In the genomic region with DNA sequence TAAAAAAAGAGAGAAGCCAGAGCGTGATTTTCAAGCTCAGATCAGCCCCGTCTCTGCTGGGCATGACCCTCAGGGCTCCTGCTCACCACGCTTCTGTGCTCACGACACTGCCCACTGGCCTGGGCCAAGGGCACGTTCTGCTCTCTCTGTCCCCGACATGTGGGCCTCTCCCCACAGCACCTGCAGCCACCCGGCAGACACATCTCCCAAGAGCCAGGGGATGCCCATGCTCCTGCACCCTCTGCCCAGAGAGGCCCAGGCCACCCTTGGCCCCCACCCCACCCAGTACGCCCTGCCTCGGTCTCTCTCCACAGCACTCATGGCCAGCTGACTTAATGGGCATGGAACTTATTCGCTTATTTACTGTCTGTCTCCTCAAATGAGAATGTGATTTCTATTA, we compare ENCODE assay signal across 26 cellular contexts.
"Had no signal": no experiment of that assay in that cellular context is flagged by ENCODE, and none has a peak within 500 bp of the region (broad histone marks: within the 10 kb centered on the region; RNA-seq: fewer than 3 reads in every experiment).

No MANE protein-coding gene starts in this region.

- DNase-seq: activated B cell treated with CpG ODN at 0.5 μM for 24 hours; activated CD4-positive, alpha-beta memory T cell treated with anti-CD3 and anti-CD28 coated beads, Interleukin-2, amount 10 ng/mL, durations not matched to agents 7 days and 5 days; activated CD4-positive, alpha-beta T cell treated with anti-CD3 and anti-CD28 coated beads for 48 hours; activated CD4-positive, CD25-positive, alpha-beta regulatory T cell treated with anti-CD3 and anti-CD28 coated beads, Interleukin-2, amount 50 U/mL, for 72 hours; activated gamma-delta T cell; activated naive CD4-positive, alpha-beta T cell treated with Interleukin-2 at 50 U/mL for 16 hours; activated naive CD8-positive, alpha-beta T cell treated with anti-CD3 and anti-CD28 coated beads, Interleukin-2, amount 10 ng/mL, durations not matched to agents 7 days and 5 days; activated T-cell treated with anti-CD3 and anti-CD28 coated beads, Interleukin-2, amount 50 U/mL, for 24 hours; amygdala; caudate nucleus; Karpas-422; KBM-7; NCI-H1105; NCI-H1417 treated with DMSO at 0.1 percent for 48 hours; NCI-H187 treated with DMSO at 0.1 percent for 48 hours; NCI-H2081; NCI-H226; NCI-H446 treated with DMSO at 0.1 percent for 48 hours; NCI-H524; Peyer's patch; RPMI8226; SHP77 treated with DMSO at 0.1 percent for 48 hours; SK-N-SH had no signal

- H3K4me3 ChIP-seq: ascending aorta, Peyer's patch, SJSA1 had no signal

- H3K36me3 ChIP-seq: ascending aorta, Peyer's patch, SJSA1 had no signal

- H3K9me3 ChIP-seq: ascending aorta, Peyer's patch, SJSA1, SK-N-SH had no signal

- H3K27me3 ChIP-seq: ascending aorta, Peyer's patch had no signal

- H3K4me1 ChIP-seq: ascending aorta, Peyer's patch, SJSA1 had no signal

- FAIRE-seq: TTC549 had no signal

- H3K27ac ChIP-seq: ascending aorta, Peyer's patch, SJSA1 had no signal
